In genomic region chr2:241148891-241149674, GRCh38 we compare ENCODE assay signal across 7 cellular contexts.
DNase-seq lines count a peak whose midpoint lies in the region; ATAC-seq and TF ChIP-seq lines count a peak whose summit lies in the region.

PASK (minus strand) TSS chr2:241149472; CDS start chr2:241143032, 6,440 bp downstream.

- no peak for TF ChIP-seq CTCF in retinal pigment epithelial cell (conservative IDR thresholded peaks at IDR 0.05; ENCODE audit: low read depth, low read length)

- peak within 1 kb of the TSS; percentile 64 for H3K4me3 ChIP-seq in retinal pigment epithelial cell (ENCODE audit: low read length)

- ATAC-seq in GM18517 (IDR thresholded peaks at IDR 0.05; ENCODE audit: unreplicated experiment) (peak; percentile 68), HG03039 (IDR thresholded peaks at IDR 0.05; ENCODE audit: unreplicated experiment) (peak; percentile 65)

- DNase-seq in NCI-H2081 treated with DMSO at 0.1 percent for 48 hours (lab: John Stamatoyannopoulos, UW) = peak; percentile 87
- DNase-seq in T1000 (lab: John Stamatoyannopoulos, UW) = peak; percentile 83
- DNase-seq in astrocyte of the hippocampus (ENCODE audit: low read depth, low spot score) = peak; percentile 96
- peak; percentile 37 to 97 (median 88) for DNase-seq in hypothalamus (lab: John Stamatoyannopoulos, UW)
- DNase-seq in retinal pigment epithelial cell (ENCODE audit: low read depth) = peak; percentile 81

Comparison
In these comparisons a context has a peak if more than half of its experiments do, and no peak if none do; other contexts are left out.
1. Peak in every context shown above with its lines: DNase-seq, ATAC-seq and H3K4me3 ChIP-seq.